1 cellular context compared by ENCODE assay signal in the genomic region with DNA sequence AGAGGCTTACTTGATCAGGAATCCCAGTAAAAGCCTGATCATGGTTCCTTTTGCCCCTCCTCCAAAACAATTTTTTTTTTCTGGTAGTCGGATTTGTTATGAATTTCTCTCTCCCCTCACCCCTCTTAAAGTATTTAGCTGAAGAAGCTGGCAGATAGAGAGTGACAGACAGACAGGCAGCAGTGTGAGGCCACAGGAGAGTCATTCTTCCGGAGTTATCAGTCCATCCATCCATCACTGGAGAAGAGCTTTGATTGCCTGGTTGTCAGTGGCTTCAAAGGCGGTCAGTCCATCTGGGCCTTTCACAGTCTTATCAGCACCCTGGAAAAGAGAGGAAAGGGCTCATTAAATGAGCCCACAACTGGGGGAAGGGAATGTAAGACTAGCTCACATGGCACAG.
TF ChIP-seq lines count a peak whose summit lies in the region.

No MANE protein-coding gene starts in this region.

TF ChIP-seq in K562, 482 proteins besides CTCF, POLR2A, EP300 and RAD21 (continued from another document and continues in another):
- TF ChIP-seq MTA1 (IDR thresholded peaks at IDR 0.05; ENCODE audit: borderline replicate concordance) (0 out of 2 replicates have a peak, but pooled peaks have one; percentile 17), JUN (IDR thresholded peaks at IDR 0.05; ENCODE audit: borderline replicate concordance, low read depth, low read length) (peak; percentile 38; the same call in 1 of the 2 replicates), JUN (CRISPR knock-in tag; IDR thresholded peaks at IDR 0.05; ENCODE audit: borderline replicate concordance) (no peak), ZEB2 (IDR thresholded peaks at IDR 0.05) (peak; percentile 86), CC2D1A (IDR thresholded peaks at IDR 0.05) (peak; percentile 30; the same call in 1 of the 2 replicates), MIER1 (IDR thresholded peaks at IDR 0.05; ENCODE audit: low read depth) (no peak), SOX6 (IDR thresholded peaks at IDR 0.05) (peak; percentile 87), SMAD1 (IDR thresholded peaks at IDR 0.05; ENCODE audit: low read depth, low read length, partially characterized antibody) (peak; percentile 55), TRIM24 (IDR thresholded peaks at IDR 0.05) (peak; percentile 62 to 81), CTBP1 (IDR thresholded peaks at IDR 0.05; ENCODE audit: borderline replicate concordance) (peak; percentile 99), CHD4 (IDR thresholded peaks at IDR 0.05; ENCODE audit: insufficient read depth, insufficient replicate concordance, low read depth, low read length, poor library complexity, severe bottlenecking) (no peak), SMAD4 (CRISPR knock-in tag; conservative IDR thresholded peaks at IDR 0.05) (peak; percentile 95), LEF1 (IDR thresholded peaks at IDR 0.05) (peak; percentile 99), HIVEP1 (CRISPR knock-in tag; IDR thresholded peaks at IDR 0.05) (no peak), GATAD2A (IDR thresholded peaks at IDR 0.05) (peak; percentile 86), NCOR1 (IDR thresholded peaks at IDR 0.05) (peak; percentile 89), SPI1 (IDR thresholded peaks at IDR 0.05; ENCODE audit: borderline replicate concordance, low read depth, low read length) (no peak), TEAD4 (IDR thresholded peaks at IDR 0.05; ENCODE audit: low read length) (peak; percentile 87), TEAD4 (CRISPR knock-in tag; IDR thresholded peaks at IDR 0.05; ENCODE audit: borderline replicate concordance) (no peak), HLTF (IDR thresholded peaks at IDR 0.05) (0 out of 2 replicates have a peak, but pooled peaks have one; percentile 13), FOXK1 (CRISPR knock-in tag; IDR thresholded peaks at IDR 0.05; ENCODE audit: borderline replicate concordance) (no peak), ARID2 (IDR thresholded peaks at IDR 0.05) (no peak), CBX2 (IDR thresholded peaks at IDR 0.05; ENCODE audit: insufficient read depth, low read length, poor library complexity, severe bottlenecking) (no peak), PHF21A (IDR thresholded peaks at IDR 0.05; ENCODE audit: borderline replicate concordance, low read depth) (peak; percentile 75; the same call in 1 of the 2 replicates), ZNF766 (CRISPR knock-in tag; conservative IDR thresholded peaks at IDR 0.05) (peak; percentile 67), HDAC3 (IDR thresholded peaks at IDR 0.05; ENCODE audit: borderline replicate concordance, partially characterized antibody) (peak; percentile 77), FOSL1 (tag; conservative IDR thresholded peaks at IDR 0.05) (peak; percentile 63), TCF3 (CRISPR knock-in tag; IDR thresholded peaks at IDR 0.05) (peak; percentile 88), HDAC1 (IDR thresholded peaks at IDR 0.05) (peak in 1 of 2 experiments; percentile 97; a peak in 2 of 4 replicates), NR2C2 (CRISPR knock-in tag; IDR thresholded peaks at IDR 0.05) (no peak), NR2C2 (tag; IDR thresholded peaks at IDR 0.05) (peak; percentile 74; the same call in 1 of the 2 replicates), ATF1 (CRISPR knock-in tag; IDR thresholded peaks at IDR 0.05) (no peak), ATF1 (tag; IDR thresholded peaks at IDR 0.05) (peak; percentile 28; the same call in 1 of the 2 replicates), HMG20B (CRISPR knock-in tag; IDR thresholded peaks at IDR 0.05) (no peak), POLR2H (tag; IDR thresholded peaks at IDR 0.05; ENCODE audit: low read depth) (0 out of 2 replicates have a peak, but pooled peaks have one; percentile 9), MEIS2 (IDR thresholded peaks at IDR 0.05; ENCODE audit: partially characterized antibody) (peak; percentile 100), ATF7 (IDR thresholded peaks at IDR 0.05) (peak; percentile 66), HMGN3 (IDR thresholded peaks at IDR 0.05; ENCODE audit: borderline replicate concordance, extremely low read depth, insufficient read length, low read depth, low read length) (no peak), KDM4B (IDR thresholded peaks at IDR 0.05; ENCODE audit: borderline replicate concordance in 2 of 2, low read depth in 1 of 2) (peak in 1 of 2 experiments; percentile 76; a peak in 1 of 4 replicates), NFIC (IDR thresholded peaks at IDR 0.05) (peak; percentile 70), ZNF134 (CRISPR knock-in tag; conservative IDR thresholded peaks at IDR 0.05) (no peak), CAMTA2 (CRISPR knock-in tag; conservative IDR thresholded peaks at IDR 0.05) (no peak)
- TF ChIP-seq, protein P1, sequence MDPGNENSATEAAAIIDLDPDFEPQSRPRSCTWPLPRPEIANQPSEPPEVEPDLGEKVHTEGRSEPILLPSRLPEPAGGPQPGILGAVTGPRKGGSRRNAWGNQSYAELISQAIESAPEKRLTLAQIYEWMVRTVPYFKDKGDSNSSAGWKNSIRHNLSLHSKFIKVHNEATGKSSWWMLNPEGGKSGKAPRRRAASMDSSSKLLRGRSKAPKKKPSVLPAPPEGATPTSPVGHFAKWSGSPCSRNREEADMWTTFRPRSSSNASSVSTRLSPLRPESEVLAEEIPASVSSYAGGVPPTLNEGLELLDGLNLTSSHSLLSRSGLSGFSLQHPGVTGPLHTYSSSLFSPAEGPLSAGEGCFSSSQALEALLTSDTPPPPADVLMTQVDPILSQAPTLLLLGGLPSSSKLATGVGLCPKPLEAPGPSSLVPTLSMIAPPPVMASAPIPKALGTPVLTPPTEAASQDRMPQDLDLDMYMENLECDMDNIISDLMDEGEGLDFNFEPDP (CRISPR knock-in tag; IDR thresholded peaks at IDR 0.05), result no peak
- TF ChIP-seq, protein P2, sequence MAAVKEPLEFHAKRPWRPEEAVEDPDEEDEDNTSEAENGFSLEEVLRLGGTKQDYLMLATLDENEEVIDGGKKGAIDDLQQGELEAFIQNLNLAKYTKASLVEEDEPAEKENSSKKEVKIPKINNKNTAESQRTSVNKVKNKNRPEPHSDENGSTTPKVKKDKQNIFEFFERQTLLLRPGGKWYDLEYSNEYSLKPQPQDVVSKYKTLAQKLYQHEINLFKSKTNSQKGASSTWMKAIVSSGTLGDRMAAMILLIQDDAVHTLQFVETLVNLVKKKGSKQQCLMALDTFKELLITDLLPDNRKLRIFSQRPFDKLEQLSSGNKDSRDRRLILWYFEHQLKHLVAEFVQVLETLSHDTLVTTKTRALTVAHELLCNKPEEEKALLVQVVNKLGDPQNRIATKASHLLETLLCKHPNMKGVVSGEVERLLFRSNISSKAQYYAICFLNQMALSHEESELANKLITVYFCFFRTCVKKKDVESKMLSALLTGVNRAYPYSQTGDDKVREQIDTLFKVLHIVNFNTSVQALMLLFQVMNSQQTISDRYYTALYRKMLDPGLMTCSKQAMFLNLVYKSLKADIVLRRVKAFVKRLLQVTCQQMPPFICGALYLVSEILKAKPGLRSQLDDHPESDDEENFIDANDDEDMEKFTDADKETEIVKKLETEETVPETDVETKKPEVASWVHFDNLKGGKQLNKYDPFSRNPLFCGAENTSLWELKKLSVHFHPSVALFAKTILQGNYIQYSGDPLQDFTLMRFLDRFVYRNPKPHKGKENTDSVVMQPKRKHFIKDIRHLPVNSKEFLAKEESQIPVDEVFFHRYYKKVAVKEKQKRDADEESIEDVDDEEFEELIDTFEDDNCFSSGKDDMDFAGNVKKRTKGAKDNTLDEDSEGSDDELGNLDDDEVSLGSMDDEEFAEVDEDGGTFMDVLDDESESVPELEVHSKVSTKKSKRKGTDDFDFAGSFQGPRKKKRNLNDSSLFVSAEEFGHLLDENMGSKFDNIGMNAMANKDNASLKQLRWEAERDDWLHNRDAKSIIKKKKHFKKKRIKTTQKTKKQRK (IDR thresholded peaks at IDR 0.05; ENCODE audit: borderline replicate concordance, low read depth, low read length), result no peak
- TF ChIP-seq, protein P3, sequence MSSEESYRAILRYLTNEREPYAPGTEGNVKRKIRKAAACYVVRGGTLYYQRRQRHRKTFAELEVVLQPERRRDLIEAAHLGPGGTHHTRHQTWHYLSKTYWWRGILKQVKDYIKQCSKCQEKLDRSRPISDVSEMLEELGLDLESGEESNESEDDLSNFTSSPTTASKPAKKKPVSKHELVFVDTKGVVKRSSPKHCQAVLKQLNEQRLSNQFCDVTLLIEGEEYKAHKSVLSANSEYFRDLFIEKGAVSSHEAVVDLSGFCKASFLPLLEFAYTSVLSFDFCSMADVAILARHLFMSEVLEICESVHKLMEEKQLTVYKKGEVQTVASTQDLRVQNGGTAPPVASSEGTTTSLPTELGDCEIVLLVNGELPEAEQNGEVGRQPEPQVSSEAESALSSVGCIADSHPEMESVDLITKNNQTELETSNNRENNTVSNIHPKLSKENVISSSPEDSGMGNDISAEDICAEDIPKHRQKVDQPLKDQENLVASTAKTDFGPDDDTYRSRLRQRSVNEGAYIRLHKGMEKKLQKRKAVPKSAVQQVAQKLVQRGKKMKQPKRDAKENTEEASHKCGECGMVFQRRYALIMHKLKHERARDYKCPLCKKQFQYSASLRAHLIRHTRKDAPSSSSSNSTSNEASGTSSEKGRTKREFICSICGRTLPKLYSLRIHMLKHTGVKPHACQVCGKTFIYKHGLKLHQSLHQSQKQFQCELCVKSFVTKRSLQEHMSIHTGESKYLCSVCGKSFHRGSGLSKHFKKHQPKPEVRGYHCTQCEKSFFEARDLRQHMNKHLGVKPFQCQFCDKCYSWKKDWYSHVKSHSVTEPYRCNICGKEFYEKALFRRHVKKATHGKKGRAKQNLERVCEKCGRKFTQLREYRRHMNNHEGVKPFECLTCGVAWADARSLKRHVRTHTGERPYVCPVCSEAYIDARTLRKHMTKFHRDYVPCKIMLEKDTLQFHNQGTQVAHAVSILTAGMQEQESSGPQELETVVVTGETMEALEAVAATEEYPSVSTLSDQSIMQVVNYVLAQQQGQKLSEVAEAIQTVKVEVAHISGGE (CRISPR knock-in tag; IDR thresholded peaks at IDR 0.05), result peak in 1 of 3 experiments; percentile 37; a peak in 2 of 6 replicates
- TF ChIP-seq, protein P4, sequence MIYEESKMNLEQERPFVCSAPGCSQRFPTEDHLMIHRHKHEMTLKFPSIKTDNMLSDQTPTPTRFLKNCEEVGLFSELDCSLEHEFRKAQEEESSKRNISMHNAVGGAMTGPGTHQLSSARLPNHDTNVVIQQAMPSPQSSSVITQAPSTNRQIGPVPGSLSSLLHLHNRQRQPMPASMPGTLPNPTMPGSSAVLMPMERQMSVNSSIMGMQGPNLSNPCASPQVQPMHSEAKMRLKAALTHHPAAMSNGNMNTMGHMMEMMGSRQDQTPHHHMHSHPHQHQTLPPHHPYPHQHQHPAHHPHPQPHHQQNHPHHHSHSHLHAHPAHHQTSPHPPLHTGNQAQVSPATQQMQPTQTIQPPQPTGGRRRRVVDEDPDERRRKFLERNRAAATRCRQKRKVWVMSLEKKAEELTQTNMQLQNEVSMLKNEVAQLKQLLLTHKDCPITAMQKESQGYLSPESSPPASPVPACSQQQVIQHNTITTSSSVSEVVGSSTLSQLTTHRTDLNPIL (CRISPR knock-in tag; IDR thresholded peaks at IDR 0.05), result no peak
- TF ChIP-seq, protein P5, sequence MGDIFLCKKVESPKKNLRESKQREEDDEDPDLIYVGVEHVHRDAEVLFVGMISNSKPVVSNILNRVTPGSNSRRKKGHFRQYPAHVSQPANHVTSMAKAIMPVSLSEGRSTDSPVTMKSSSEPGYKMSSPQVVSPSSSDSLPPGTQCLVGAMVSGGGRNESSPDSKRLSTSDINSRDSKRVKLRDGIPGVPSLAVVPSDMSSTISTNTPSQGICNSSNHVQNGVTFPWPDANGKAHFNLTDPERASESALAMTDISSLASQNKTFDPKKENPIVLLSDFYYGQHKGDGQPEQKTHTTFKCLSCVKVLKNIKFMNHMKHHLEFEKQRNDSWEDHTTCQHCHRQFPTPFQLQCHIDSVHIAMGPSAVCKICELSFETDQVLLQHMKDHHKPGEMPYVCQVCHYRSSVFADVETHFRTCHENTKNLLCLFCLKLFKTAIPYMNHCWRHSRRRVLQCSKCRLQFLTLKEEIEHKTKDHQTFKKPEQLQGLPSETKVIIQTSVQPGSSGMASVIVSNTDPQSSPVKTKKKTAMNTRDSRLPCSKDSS (IDR thresholded peaks at IDR 0.05; ENCODE audit: low read depth, partially characterized antibody), result no peak
- TF ChIP-seq, protein P6, sequence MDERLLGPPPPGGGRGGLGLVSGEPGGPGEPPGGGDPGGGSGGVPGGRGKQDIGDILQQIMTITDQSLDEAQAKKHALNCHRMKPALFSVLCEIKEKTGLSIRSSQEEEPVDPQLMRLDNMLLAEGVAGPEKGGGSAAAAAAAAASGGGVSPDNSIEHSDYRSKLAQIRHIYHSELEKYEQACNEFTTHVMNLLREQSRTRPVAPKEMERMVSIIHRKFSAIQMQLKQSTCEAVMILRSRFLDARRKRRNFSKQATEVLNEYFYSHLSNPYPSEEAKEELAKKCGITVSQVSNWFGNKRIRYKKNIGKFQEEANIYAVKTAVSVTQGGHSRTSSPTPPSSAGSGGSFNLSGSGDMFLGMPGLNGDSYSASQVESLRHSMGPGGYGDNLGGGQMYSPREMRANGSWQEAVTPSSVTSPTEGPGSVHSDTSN (CRISPR knock-in tag; IDR thresholded peaks at IDR 0.05; ENCODE audit: low read depth), result no peak; the same call in 1 of the 2 replicates
- TF ChIP-seq, protein P6 (tag; conservative IDR thresholded peaks at IDR 0.05; ENCODE audit: low read depth), result peak; percentile 98
- TF ChIP-seq, protein P7, sequence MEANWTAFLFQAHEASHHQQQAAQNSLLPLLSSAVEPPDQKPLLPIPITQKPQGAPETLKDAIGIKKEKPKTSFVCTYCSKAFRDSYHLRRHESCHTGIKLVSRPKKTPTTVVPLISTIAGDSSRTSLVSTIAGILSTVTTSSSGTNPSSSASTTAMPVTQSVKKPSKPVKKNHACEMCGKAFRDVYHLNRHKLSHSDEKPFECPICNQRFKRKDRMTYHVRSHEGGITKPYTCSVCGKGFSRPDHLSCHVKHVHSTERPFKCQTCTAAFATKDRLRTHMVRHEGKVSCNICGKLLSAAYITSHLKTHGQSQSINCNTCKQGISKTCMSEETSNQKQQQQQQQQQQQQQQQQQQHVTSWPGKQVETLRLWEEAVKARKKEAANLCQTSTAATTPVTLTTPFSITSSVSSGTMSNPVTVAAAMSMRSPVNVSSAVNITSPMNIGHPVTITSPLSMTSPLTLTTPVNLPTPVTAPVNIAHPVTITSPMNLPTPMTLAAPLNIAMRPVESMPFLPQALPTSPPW (CRISPR knock-in tag; IDR thresholded peaks at IDR 0.05), result peak; percentile 49
- TF ChIP-seq, protein P8, sequence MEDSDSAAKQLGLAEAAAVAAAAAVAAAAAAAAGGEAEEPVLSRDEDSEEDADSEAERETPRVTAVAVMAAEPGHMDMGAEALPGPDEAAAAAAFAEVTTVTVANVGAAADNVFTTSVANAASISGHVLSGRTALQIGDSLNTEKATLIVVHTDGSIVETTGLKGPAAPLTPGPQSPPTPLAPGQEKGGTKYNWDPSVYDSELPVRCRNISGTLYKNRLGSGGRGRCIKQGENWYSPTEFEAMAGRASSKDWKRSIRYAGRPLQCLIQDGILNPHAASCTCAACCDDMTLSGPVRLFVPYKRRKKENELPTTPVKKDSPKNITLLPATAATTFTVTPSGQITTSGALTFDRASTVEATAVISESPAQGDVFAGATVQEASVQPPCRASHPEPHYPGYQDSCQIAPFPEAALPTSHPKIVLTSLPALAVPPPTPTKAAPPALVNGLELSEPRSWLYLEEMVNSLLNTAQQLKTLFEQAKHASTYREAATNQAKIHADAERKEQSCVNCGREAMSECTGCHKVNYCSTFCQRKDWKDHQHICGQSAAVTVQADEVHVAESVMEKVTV (CRISPR knock-in tag; IDR thresholded peaks at IDR 0.05), result no peak
